ENCODE assay signal across 1 cellular context in the genomic region with DNA sequence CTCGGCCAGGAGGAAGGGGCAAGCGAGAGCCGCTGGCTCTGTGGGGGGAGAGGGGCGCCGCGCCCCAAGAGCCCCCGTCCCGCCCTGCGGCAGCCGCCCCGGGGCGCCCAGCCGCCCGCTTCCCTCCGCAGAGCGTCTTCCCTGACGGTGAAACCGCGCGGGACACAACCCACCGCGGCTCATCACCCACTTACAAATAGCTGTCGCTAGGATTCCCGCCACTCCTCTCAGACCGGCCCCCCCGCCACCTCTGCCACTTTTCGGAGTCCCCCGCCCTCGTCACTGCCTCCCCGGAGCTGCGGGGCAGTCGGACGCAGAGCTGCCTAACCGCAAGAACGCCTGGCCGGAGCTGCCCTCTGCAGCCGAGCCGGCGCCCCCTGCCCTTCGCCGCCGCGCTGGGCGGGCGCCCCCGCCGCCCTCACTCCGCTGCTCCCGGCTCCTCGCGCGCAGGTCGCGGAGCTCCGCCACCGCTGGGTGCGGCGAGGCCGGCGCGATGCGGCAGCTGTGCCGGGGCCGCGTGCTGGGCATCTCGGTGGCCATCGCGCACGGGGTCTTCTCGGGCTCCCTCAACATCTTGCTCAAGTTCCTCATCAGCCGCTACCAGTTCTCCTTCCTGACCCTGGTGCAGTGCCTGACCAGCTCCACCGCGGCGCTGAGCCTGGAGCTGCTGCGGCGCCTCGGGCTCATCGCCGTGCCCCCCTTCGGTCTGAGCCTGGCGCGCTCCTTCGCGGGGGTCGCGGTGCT.
TF ChIP-seq lines count a peak whose summit lies in the region.

A gene with protein sequence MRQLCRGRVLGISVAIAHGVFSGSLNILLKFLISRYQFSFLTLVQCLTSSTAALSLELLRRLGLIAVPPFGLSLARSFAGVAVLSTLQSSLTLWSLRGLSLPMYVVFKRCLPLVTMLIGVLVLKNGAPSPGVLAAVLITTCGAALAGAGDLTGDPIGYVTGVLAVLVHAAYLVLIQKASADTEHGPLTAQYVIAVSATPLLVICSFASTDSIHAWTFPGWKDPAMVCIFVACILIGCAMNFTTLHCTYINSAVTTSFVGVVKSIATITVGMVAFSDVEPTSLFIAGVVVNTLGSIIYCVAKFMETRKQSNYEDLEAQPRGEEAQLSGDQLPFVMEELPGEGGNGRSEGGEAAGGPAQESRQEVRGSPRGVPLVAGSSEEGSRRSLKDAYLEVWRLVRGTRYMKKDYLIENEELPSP (plus strand): TSS at position 366 of the 744 bp plus-strand sequence. CDS start 128 bp downstream, at position 494.

TF ChIP-seq in WTC11, 78 proteins besides CTCF, POLR2A, EP300 and RAD21 (continued from another document):
- TF ChIP-seq, protein P1, sequence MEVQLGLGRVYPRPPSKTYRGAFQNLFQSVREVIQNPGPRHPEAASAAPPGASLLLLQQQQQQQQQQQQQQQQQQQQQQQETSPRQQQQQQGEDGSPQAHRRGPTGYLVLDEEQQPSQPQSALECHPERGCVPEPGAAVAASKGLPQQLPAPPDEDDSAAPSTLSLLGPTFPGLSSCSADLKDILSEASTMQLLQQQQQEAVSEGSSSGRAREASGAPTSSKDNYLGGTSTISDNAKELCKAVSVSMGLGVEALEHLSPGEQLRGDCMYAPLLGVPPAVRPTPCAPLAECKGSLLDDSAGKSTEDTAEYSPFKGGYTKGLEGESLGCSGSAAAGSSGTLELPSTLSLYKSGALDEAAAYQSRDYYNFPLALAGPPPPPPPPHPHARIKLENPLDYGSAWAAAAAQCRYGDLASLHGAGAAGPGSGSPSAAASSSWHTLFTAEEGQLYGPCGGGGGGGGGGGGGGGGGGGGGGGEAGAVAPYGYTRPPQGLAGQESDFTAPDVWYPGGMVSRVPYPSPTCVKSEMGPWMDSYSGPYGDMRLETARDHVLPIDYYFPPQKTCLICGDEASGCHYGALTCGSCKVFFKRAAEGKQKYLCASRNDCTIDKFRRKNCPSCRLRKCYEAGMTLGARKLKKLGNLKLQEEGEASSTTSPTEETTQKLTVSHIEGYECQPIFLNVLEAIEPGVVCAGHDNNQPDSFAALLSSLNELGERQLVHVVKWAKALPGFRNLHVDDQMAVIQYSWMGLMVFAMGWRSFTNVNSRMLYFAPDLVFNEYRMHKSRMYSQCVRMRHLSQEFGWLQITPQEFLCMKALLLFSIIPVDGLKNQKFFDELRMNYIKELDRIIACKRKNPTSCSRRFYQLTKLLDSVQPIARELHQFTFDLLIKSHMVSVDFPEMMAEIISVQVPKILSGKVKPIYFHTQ (CRISPR knock-in tag; IDR thresholded peaks at IDR 0.05): no peak
- TF ChIP-seq NFE2L1 (CRISPR knock-in tag; IDR thresholded peaks at IDR 0.05) (no peak), FOXK1 (CRISPR knock-in tag; IDR thresholded peaks at IDR 0.05) (0 out of 2 replicates have a peak, but pooled peaks have one; percentile 22), HMGA2 (CRISPR knock-in tag; IDR thresholded peaks at IDR 0.05) (no peak), NR2C2 (CRISPR knock-in tag; IDR thresholded peaks at IDR 0.05) (no peak), GRHL2 (CRISPR knock-in tag; IDR thresholded peaks at IDR 0.05; ENCODE audit: insufficient replicate concordance, severe bottlenecking) (no peak), NFYB (CRISPR knock-in tag; conservative IDR thresholded peaks at IDR 0.05; ENCODE audit: low read depth) (no peak), TP53 (CRISPR knock-in tag; IDR thresholded peaks at IDR 0.05) (no peak; the same call in 1 of the 2 replicates), MYBL2 (CRISPR knock-in tag; IDR thresholded peaks at IDR 0.05) (no peak; the same call in 1 of the 2 replicates), CREB1 (CRISPR knock-in tag; IDR thresholded peaks at IDR 0.05) (no peak), TEAD4 (CRISPR knock-in tag; IDR thresholded peaks at IDR 0.05) (no peak), CREM (CRISPR knock-in tag; IDR thresholded peaks at IDR 0.05) (0 out of 2 replicates have a peak, but pooled peaks have one; percentile 33), CBFB (CRISPR knock-in tag; IDR thresholded peaks at IDR 0.05; ENCODE audit: low read depth) (no peak), ZNF423 (CRISPR knock-in tag; IDR thresholded peaks at IDR 0.05) (0 out of 2 replicates have a peak, but pooled peaks have one; percentile 31), SP1 (CRISPR knock-in tag; conservative IDR thresholded peaks at IDR 0.05) (0 out of 2 replicates have a peak, but pooled peaks have one; percentile 11)
- TF ChIP-seq, protein P2, sequence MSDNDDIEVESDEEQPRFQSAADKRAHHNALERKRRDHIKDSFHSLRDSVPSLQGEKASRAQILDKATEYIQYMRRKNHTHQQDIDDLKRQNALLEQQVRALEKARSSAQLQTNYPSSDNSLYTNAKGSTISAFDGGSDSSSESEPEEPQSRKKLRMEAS (CRISPR knock-in tag; IDR thresholded peaks at IDR 0.05): no peak
- TF ChIP-seq, protein P3, sequence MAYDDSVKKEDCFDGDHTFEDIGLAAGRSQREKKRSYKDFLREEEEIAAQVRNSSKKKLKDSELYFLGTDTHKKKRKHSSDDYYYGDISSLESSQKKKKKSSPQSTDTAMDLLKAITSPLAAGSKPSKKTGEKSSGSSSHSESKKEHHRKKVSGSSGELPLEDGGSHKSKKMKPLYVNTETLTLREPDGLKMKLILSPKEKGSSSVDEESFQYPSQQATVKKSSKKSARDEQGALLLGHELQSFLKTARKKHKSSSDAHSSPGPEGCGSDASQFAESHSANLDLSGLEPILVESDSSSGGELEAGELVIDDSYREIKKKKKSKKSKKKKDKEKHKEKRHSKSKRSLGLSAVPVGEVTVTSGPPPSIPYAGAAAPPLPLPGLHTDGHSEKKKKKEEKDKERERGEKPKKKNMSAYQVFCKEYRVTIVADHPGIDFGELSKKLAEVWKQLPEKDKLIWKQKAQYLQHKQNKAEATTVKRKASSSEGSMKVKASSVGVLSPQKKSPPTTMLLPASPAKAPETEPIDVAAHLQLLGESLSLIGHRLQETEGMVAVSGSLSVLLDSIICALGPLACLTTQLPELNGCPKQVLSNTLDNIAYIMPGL (CRISPR knock-in tag; IDR thresholded peaks at IDR 0.05): no peak
- TF ChIP-seq, protein P4, sequence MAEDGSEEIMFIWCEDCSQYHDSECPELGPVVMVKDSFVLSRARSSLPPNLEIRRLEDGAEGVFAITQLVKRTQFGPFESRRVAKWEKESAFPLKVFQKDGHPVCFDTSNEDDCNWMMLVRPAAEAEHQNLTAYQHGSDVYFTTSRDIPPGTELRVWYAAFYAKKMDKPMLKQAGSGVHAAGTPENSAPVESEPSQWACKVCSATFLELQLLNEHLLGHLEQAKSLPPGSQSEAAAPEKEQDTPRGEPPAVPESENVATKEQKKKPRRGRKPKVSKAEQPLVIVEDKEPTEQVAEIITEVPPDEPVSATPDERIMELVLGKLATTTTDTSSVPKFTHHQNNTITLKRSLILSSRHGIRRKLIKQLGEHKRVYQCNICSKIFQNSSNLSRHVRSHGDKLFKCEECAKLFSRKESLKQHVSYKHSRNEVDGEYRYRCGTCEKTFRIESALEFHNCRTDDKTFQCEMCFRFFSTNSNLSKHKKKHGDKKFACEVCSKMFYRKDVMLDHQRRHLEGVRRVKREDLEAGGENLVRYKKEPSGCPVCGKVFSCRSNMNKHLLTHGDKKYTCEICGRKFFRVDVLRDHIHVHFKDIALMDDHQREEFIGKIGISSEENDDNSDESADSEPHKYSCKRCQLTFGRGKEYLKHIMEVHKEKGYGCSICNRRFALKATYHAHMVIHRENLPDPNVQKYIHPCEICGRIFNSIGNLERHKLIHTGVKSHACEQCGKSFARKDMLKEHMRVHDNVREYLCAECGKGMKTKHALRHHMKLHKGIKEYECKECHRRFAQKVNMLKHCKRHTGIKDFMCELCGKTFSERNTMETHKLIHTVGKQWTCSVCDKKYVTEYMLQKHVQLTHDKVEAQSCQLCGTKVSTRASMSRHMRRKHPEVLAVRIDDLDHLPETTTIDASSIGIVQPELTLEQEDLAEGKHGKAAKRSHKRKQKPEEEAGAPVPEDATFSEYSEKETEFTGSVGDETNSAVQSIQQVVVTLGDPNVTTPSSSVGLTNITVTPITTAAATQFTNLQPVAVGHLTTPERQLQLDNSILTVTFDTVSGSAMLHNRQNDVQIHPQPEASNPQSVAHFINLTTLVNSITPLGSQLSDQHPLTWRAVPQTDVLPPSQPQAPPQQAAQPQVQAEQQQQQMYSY (CRISPR knock-in tag; IDR thresholded peaks at IDR 0.05): no peak
- TF ChIP-seq, protein P5, sequence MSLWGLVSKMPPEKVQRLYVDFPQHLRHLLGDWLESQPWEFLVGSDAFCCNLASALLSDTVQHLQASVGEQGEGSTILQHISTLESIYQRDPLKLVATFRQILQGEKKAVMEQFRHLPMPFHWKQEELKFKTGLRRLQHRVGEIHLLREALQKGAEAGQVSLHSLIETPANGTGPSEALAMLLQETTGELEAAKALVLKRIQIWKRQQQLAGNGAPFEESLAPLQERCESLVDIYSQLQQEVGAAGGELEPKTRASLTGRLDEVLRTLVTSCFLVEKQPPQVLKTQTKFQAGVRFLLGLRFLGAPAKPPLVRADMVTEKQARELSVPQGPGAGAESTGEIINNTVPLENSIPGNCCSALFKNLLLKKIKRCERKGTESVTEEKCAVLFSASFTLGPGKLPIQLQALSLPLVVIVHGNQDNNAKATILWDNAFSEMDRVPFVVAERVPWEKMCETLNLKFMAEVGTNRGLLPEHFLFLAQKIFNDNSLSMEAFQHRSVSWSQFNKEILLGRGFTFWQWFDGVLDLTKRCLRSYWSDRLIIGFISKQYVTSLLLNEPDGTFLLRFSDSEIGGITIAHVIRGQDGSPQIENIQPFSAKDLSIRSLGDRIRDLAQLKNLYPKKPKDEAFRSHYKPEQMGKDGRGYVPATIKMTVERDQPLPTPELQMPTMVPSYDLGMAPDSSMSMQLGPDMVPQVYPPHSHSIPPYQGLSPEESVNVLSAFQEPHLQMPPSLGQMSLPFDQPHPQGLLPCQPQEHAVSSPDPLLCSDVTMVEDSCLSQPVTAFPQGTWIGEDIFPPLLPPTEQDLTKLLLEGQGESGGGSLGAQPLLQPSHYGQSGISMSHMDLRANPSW (CRISPR knock-in tag; conservative IDR thresholded peaks at IDR 0.05; ENCODE audit: low read depth): no peak
TF ChIP-seq in WTC11: peak in this region for 7.
